In the genomic region with DNA sequence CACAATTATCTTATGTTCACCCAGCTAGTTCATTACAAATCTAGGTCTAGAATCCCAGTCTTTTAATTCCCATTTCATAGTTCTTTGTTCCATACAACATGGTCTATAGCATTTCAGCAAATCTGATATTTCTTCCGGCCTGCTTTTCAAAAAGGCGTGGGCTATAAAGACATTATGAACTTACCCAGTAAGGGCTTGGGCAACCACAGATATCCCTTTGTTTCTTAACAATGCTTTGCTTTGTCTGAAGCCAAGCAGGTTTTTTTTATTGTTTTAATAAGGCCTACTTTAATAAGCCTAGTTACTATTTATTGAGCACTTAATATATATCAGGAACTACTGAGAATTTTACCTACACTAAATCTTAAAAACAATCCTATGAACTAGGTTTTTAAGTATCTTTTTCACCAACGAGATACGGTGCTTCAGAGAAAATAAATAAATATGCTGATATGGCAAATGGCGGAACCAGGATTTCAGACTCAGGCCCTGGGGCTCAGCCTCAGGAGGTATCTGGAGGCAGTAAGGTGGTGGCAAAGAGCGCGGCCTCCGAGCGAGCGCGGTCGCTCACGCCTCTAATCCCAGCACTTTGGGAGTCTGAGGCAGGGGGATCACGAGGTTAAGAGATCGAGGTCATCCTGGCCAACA, we compare ENCODE assay signal across 20 cellular contexts. TPM values are rescaled to one million over a fixed set of nuclear protein-coding genes. Genes with fewer than 3 reads are reported as not detected.
DNase-seq lines count a peak whose midpoint lies in the region; ATAC-seq, FAIRE-seq and TF ChIP-seq lines count a peak whose summit lies in the region.
"Had no signal": no experiment of that assay in that cellular context is flagged by ENCODE, and none has a peak within 500 bp of the region (broad histone marks: within the 10 kb centered on the region; RNA-seq: fewer than 3 reads in every experiment).

No MANE protein-coding gene starts in this region.

- in situ Hi-C loops in SK-MEL-5 (cut with HindIII; ENCODE audit: low pct_unique_long_range_greater_than_20kb, low sequenced_read_pairs) = loop anchor here (25.0 kb wide), 1 partner anchor 193 kb away; no protein-coding TSS in a partner anchor

- peak; percentile 23 for DNase-seq in NCI-H748 (lab: John Stamatoyannopoulos, UW; ENCODE audit: unreplicated experiment)
- no peak for DNase-seq in NCI-H748 treated with DMSO at 0.1 percent for 48 hours (lab: John Stamatoyannopoulos, UW)
- peak; percentile 60 for DNase-seq in SK-MEL-5 (ENCODE audit: low read depth, low spot score)
- no peak for DNase-seq in left colon
- DNase-seq in GM12891 (ENCODE audit: insufficient read length, low spot score) = no peak
- no peak for DNase-seq in NCI-H2171 (lab: John Stamatoyannopoulos, UW)
- no peak for DNase-seq in SJCRH30
- no peak for DNase-seq in NCI-H226
- DNase-seq: 8988T; ACHN; Caco-2; CD4-positive, alpha-beta memory T cell; DND-41; GDM1; HCEC 1CT; HFFc6; KG1 had no signal

- H3K4me1 ChIP-seq in SJCRH30 = peaks cover 6% of the 10 kb centered on the region; the same call in 1 of the 2 replicates
- H3K4me1 ChIP-seq: Caco-2 had no signal

- no peak for TF ChIP-seq POLR2A in GM12891 (IDR thresholded peaks at IDR 0.05; ENCODE audit: low read depth, low read length)

- no peaks in the 10 kb centered on the region for H3K36me3 ChIP-seq in SJCRH30
- H3K36me3 ChIP-seq: BLaER1 treated with 17β-estradiol and CSF1 and Interleukin-3, amounts not matched to agents 10 nM and 100 nM had no signal

- H3K27ac ChIP-seq in SJCRH30 = no peak overlapping the region
- H3K27ac ChIP-seq: BLaER1 treated with 17β-estradiol and CSF1 and Interleukin-3, amounts not matched to agents 10 nM and 100 nM; HL-60 had no signal

- no peak for FAIRE-seq in GM12891 (lab: Jason Lieb, UNC)

- ATAC-seq in left colon = peak; percentile 56

- no peak overlapping the region for H3K4me3 ChIP-seq in SJCRH30
- H3K4me3 ChIP-seq: BLaER1 treated with 17β-estradiol and CSF1 and Interleukin-3, amounts not matched to agents 10 nM and 100 nM had no signal

- H3K27me3 ChIP-seq in SJCRH30 = peaks cover 3% of the 10 kb centered on the region; the same call in 1 of the 2 replicates
- H3K27me3 ChIP-seq: BLaER1 treated with 17β-estradiol and CSF1 and Interleukin-3, amounts not matched to agents 10 nM and 100 nM had no signal

- intact Hi-C loops in left colon (cut with DNase I, micrococcal nuclease) = no loop called here

- H3K9me3 ChIP-seq in SJCRH30 (replicated peaks) = no peaks in the 10 kb centered on the region
- H3K9me3 ChIP-seq: BLaER1 treated with 17β-estradiol and CSF1 and Interleukin-3, amounts not matched to agents 10 nM and 100 nM; Caco-2 had no signal

TF ChIP-seq in GM12891, 5 proteins besides CTCF, POLR2A, EP300 and RAD21:
- TF ChIP-seq SPI1 (IDR thresholded peaks at IDR 0.05; ENCODE audit: low read depth, low read length) = no peak
- TF ChIP-seq POU2F2 (IDR thresholded peaks at IDR 0.05; ENCODE audit: low read depth, low read length) = no peak
- no peak for TF ChIP-seq TAF1 (IDR thresholded peaks at IDR 0.05; ENCODE audit: low read depth, low read length)

RNA-seq across cellular contexts. Expression of a gene that starts 29.7 kb away (rescaled TPM):
- 0.13 and 0.21 TPM in 2 replicates for total RNA-seq in SK-MEL-5 (2014; rRNA removed; shearing (Covaris generic))
- not detected in 2 replicates for polyA plus RNA-seq in SK-MEL-5 (2015; cell fraction: cytosol; rRNA removed)
- polyA plus RNA-seq in SK-MEL-5 (2015; cell fraction: nucleus; rRNA removed) = not detected in 2 replicates
- total RNA-seq in left colon = not detected
- not detected for polyA plus RNA-seq in GM12891 (2012; ENCODE audit: low read depth, missing spikeins)
- total RNA-seq in SJCRH30 (2014; rRNA removed; shearing (Covaris generic)) = 0.35 and 0.59 TPM in 2 replicates
- total RNA-seq: Caco-2; CD4-positive, alpha-beta memory T cell; H4; HFFc6 had no signal
- polyA plus RNA-seq: CD4-positive, alpha-beta memory T cell had no signal

Comparison
In these comparisons a context has a peak if more than half of its experiments do, and no peak if none do; other contexts are left out.
1. DNase-seq: peak in NCI-H748 (single experiment) and SK-MEL-5 (single experiment); none in NCI-H748 treated with DMSO at 0.1 percent for 48 hours (single experiment), left colon (0 of 2), GM12891 (single experiment), NCI-H2171 (single experiment), SJCRH30 (0 of 2) and NCI-H226 (single experiment).